10 cellular contexts compared by ENCODE assay signal in the genomic region with DNA sequence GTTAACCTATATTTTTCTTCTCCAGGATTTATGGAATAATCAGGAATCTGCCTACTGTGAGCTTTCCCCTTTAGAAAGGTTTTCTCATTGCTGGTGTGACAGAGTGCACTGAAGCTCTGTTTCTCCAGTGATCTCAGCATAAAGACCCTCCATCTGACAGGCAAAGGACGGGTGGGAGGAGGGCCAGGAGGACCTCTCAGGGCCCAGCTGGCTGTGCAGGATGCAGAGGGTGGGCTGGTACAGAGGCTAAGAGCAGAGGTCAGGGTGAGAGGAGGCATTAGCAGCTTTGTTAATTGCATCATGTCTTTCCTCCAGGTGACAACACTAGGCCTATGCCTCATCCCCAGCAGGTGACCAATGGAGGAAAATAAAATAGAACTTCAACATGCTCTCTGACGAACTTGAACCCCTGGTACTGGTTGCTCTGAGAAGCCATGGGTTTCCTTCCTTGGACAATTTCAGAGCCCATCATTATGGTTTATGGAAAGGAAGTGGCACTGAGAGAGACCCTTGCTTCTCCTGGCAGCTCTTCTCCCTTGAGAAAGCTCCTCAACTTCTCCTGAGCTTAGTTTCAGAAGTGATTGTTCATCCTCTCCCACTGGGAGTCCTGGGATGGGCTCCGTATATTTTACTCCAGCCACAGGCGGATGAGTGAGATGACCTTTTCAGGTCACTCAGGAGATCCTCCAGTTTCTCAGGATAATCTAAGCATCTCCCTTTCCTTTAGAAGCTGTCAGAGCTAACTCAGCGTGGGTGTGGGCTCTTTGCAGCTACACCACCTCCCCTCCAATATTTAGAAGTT. TPM values are rescaled to one million over a fixed set of nuclear protein-coding genes. Genes with fewer than 3 reads are reported as not detected.
A peak's percentile ranks its signal among the peaks of the same experiment; 100 is the strongest.
DNase-seq lines count a peak whose midpoint lies in the region; ATAC-seq, FAIRE-seq and TF ChIP-seq lines count a peak whose summit lies in the region.
"Had no signal": no experiment of that assay in that cellular context is flagged by ENCODE, and none has a peak within 500 bp of the region (broad histone marks: within the 10 kb centered on the region; RNA-seq: fewer than 3 reads in every experiment).

No MANE protein-coding gene starts in this region.

- no peak overlapping the region for H3K27ac ChIP-seq in CD4-positive, CD25-positive, alpha-beta regulatory T cell (ENCODE audit: insufficient read depth, low read length, poor library complexity, severe bottlenecking)
- H3K27ac ChIP-seq in MM.1S (ENCODE audit: low read length) = no peak overlapping the region
- peak overlapping the region; percentile 86 for H3K27ac ChIP-seq in duodenal mucosa (ENCODE audit: low read depth, low read length)
- H3K27ac ChIP-seq: neutrophil had no signal

- no peak for DNase-seq in CD4-positive, CD25-positive, alpha-beta regulatory T cell
- no peak for DNase-seq in MM.1S
- DNase-seq in omental fat pad (ENCODE audit: low spot score) = no peak
- no peak for DNase-seq in frontal cortex (ENCODE audit: low spot score in 2 of 2)
- DNase-seq in islet precursor cell = no peak
- DNase-seq in activated effector memory CD4-positive, alpha-beta T cell treated with Interleukin-2 at 50 U/mL for 16 hours = no peak
- DNase-seq in MG63 = no peak
- DNase-seq: cortex of kidney had no signal

- H3K27ac Mint-ChIP-seq in CD4-positive, CD25-positive, alpha-beta regulatory T cell = peak overlapping the region; percentile 80 to 90 (median 84)

- no peaks in the 10 kb centered on the region for H4K20me1 ChIP-seq in MM.1S (ENCODE audit: insufficient read depth, low read length)

- peak overlapping the region; percentile 42 to 83 (median 78) for H3K4me3 Mint-ChIP-seq in CD4-positive, CD25-positive, alpha-beta regulatory T cell

- no peak for FAIRE-seq in frontal cortex (lab: Jason Lieb, UNC)

- peaks cover 30% of the 10 kb centered on the region for H3F3A ChIP-seq in MM.1S (ENCODE audit: insufficient read depth, low read length)

- no peaks in the 10 kb centered on the region for H3K36me3 ChIP-seq in CD4-positive, CD25-positive, alpha-beta regulatory T cell (ENCODE audit: control insufficient read depth, insufficient read depth, low read length)
- H3K36me3 ChIP-seq in MM.1S (replicated peaks; ENCODE audit: insufficient read depth, low read length) = no peaks in the 10 kb centered on the region
- H3K36me3 ChIP-seq in duodenal mucosa (ENCODE audit: control insufficient read depth in 1 of 2, insufficient read depth in 2 of 2, low read length in 2 of 2) = no peaks in the 10 kb centered on the region
- H3K36me3 ChIP-seq in MG63 = no peaks in the 10 kb centered on the region
- H3K36me3 ChIP-seq: neutrophil had no signal

- H3K9ac ChIP-seq in MM.1S (ENCODE audit: low read length) = no peak overlapping the region
- H3K9ac ChIP-seq in duodenal mucosa (ENCODE audit: low read depth in 1 of 2, low read length in 2 of 2) = peak overlapping the region; percentile 52 to 53

- TF ChIP-seq CTCF in MM.1S (IDR thresholded peaks at IDR 0.05; ENCODE audit: low read length) = no peak
- TF ChIP-seq CTCF in omental fat pad (IDR thresholded peaks at IDR 0.05) = no peak

- peak overlapping the region; percentile 40 for H3K4me3 ChIP-seq in CD4-positive, CD25-positive, alpha-beta regulatory T cell (ENCODE audit: low read depth, low read length)
- H3K4me3 ChIP-seq in MM.1S (ENCODE audit: low read length) (no peak overlapping the region), duodenal mucosa (ENCODE audit: low read depth in 1 of 2, low read length in 2 of 2) (peak overlapping the region; percentile 63 to 71), MG63 (no peak overlapping the region)

- peak overlapping the region; percentile 90 for H2AFZ ChIP-seq in MM.1S (ENCODE audit: low read length)

- peaks cover 12 to 52% (median 38%) of the 10 kb centered on the region in 4 donors for H3K4me1 Mint-ChIP-seq in CD4-positive, CD25-positive, alpha-beta regulatory T cell

- H3K4me1 ChIP-seq in CD4-positive, CD25-positive, alpha-beta regulatory T cell (ENCODE audit: control insufficient read depth, insufficient read depth, low read length, poor library complexity, severe bottlenecking) = peaks cover 50% of the 10 kb centered on the region
- H3K4me1 ChIP-seq in MM.1S (ENCODE audit: low read length) = peaks cover 44% of the 10 kb centered on the region
- peaks cover 60 to 72% of the 10 kb centered on the region in 2 donors for H3K4me1 ChIP-seq in duodenal mucosa (ENCODE audit: control insufficient read depth in 1 of 2, insufficient read depth in 2 of 2, low read length in 2 of 2)

- H3K9me3 ChIP-seq in CD4-positive, CD25-positive, alpha-beta regulatory T cell (ENCODE audit: control insufficient read depth in 2 of 2, low read length in 2 of 2) = no peaks in the 10 kb centered on the region
- no peaks in the 10 kb centered on the region for H3K9me3 ChIP-seq in MM.1S (replicated peaks; ENCODE audit: insufficient read depth, low read length)
- H3K9me3 ChIP-seq in duodenal mucosa (ENCODE audit: control insufficient read depth in 1 of 2, low read length in 2 of 2) = no peaks in the 10 kb centered on the region
- H3K9me3 ChIP-seq in MG63 = no peaks in the 10 kb centered on the region
- H3K9me3 ChIP-seq: neutrophil had no signal

- H3K27me3 ChIP-seq in CD4-positive, CD25-positive, alpha-beta regulatory T cell (ENCODE audit: control insufficient read depth, insufficient read depth, low read length) = no peaks in the 10 kb centered on the region
- H3K27me3 ChIP-seq in MM.1S (replicated peaks; ENCODE audit: insufficient read depth, low read length) (no peaks in the 10 kb centered on the region), duodenal mucosa (ENCODE audit: control insufficient read depth in 1 of 2, insufficient read depth in 2 of 2, low read length in 2 of 2) (no peaks in the 10 kb centered on the region), MG63 (no peaks in the 10 kb centered on the region)

- H3K9me2 ChIP-seq in MM.1S (replicated peaks; ENCODE audit: insufficient read depth, low read length) = no peaks in the 10 kb centered on the region

- H3K79me2 ChIP-seq in MM.1S (ENCODE audit: low read length) = no peaks in the 10 kb centered on the region

- H3K9me3 Mint-ChIP-seq in CD4-positive, CD25-positive, alpha-beta regulatory T cell = no peaks in the 10 kb centered on the region

- H3K27me3 Mint-ChIP-seq in CD4-positive, CD25-positive, alpha-beta regulatory T cell = peaks cover 4% of the 10 kb centered on the region

- ATAC-seq in CD4-positive, CD25-positive, alpha-beta regulatory T cell (ENCODE audit: low read depth in 2 of 2) = no peak
- ATAC-seq in omental fat pad (ENCODE audit: low FRiP score) = peak; percentile 8

- H3K4me2 ChIP-seq in MM.1S (ENCODE audit: low read depth, low read length) = peak overlapping the region; percentile 84; the same call in 1 of the 2 replicates

- no peaks in the 10 kb centered on the region for H3K36me3 Mint-ChIP-seq in CD4-positive, CD25-positive, alpha-beta regulatory T cell

RNA-seq across cellular contexts. Expression of a gene that starts 45.8 kb away (rescaled TPM):
- total RNA-seq in CD4-positive, CD25-positive, alpha-beta regulatory T cell = 4.8 TPM
- 10 to 100 TPM; 16.2 to 40.7 (median 26.1) TPM for polyA plus RNA-seq in CD4-positive, CD25-positive, alpha-beta regulatory T cell
- total RNA-seq in omental fat pad (10 to 100 TPM in 2 of 4 donors, 1 to 10 TPM in 2; 3.6 to 18.3 (median 7.9) TPM), frontal cortex (6.1 TPM)
- total RNA-seq in MG63 (2014; rRNA removed; shearing (Covaris generic); ENCODE audit: low replicate concordance) = 11.2 and 16.9 TPM in 2 replicates

RNA-seq across cellular contexts. Expression of a gene that starts 49.0 kb away (rescaled TPM):
- total RNA-seq in CD4-positive, CD25-positive, alpha-beta regulatory T cell = 121 TPM
- polyA plus RNA-seq in CD4-positive, CD25-positive, alpha-beta regulatory T cell = 10 to 100 TPM; 45.7 to 54.4 (median 52.5) TPM
- 100 to 1,000 TPM; 106 to 179 (median 150) TPM for total RNA-seq in omental fat pad
- 14.7 TPM for total RNA-seq in frontal cortex
- total RNA-seq in MG63 (2014; rRNA removed; shearing (Covaris generic); ENCODE audit: low replicate concordance) = 73.2 and 73.3 TPM in 2 replicates

Comparison
In these comparisons a context has a peak if more than half of its experiments do, and no peak if none do; other contexts are left out.
1. H3K4me3 ChIP-seq: peak in CD4-positive, CD25-positive, alpha-beta regulatory T cell (single experiment) and duodenal mucosa (2 of 2); none in MM.1S (single experiment) and MG63 (single experiment).